Comparison of ENCODE assay signal across 16 cellular contexts in genomic region chr4:36286481-36286871, GRCh38. TPM values are rescaled to one million over a fixed set of nuclear protein-coding genes. Genes with fewer than 3 reads are reported as not detected.
DNase-seq lines count a peak whose midpoint lies in the region; ATAC-seq and TF ChIP-seq lines count a peak whose summit lies in the region.
"Had no signal": no experiment of that assay in that cellular context is flagged by ENCODE, and none has a peak within 500 bp of the region (broad histone marks: within the 10 kb centered on the region; RNA-seq: fewer than 3 reads in every experiment).

No MANE protein-coding gene starts in this region.

- H3K27ac Mint-ChIP-seq in activated naive CD4-positive, alpha-beta T cell treated with anti-CD3 and anti-CD28 coated beads, Interleukin-2, amount 10 ng/mL, durations not matched to agents 7 days and 5 days, result peak overlapping the region; percentile 95

- no peaks in the 10 kb centered on the region for H3K36me3 ChIP-seq in sigmoid colon
- H3K36me3 ChIP-seq: adrenal gland, left lung, SJSA1, vagina had no signal

- peaks cover 20% of the 10 kb centered on the region for H3K36me3 Mint-ChIP-seq in activated naive CD4-positive, alpha-beta T cell treated with anti-CD3 and anti-CD28 coated beads, Interleukin-2, amount 10 ng/mL, durations not matched to agents 7 days and 5 days

- H3K4me3 Mint-ChIP-seq in activated naive CD4-positive, alpha-beta T cell treated with anti-CD3 and anti-CD28 coated beads, Interleukin-2, amount 10 ng/mL, durations not matched to agents 7 days and 5 days, result no peak overlapping the region
- H3K4me3 Mint-ChIP-seq: neural crest cell had no signal

- no peak for TF ChIP-seq POLR2A in sigmoid colon (IDR thresholded peaks at IDR 0.05)

- peaks cover 48% of the 10 kb centered on the region for H3K4me1 Mint-ChIP-seq in activated naive CD4-positive, alpha-beta T cell treated with anti-CD3 and anti-CD28 coated beads, Interleukin-2, amount 10 ng/mL, durations not matched to agents 7 days and 5 days

- TF ChIP-seq EP300 in sigmoid colon (IDR thresholded peaks at IDR 0.05), result no peak

- ATAC-seq in HG03521 (IDR thresholded peaks at IDR 0.05; ENCODE audit: unreplicated experiment) (peak; percentile 19), HG02588 (IDR thresholded peaks at IDR 0.05; ENCODE audit: unreplicated experiment) (no peak)

- CTCF ChIA-PET in activated naive CD4-positive, alpha-beta T cell treated with anti-CD3 and anti-CD28 coated beads, Interleukin-2, amount 10 ng/mL, durations not matched to agents 7 days and 5 days (lab: Charles Lee), result interaction anchor here (0.8 to 1.6 kb wide), 10 partner anchors 9 to 113 kb away, joined by 3 to 6 read pairs (median 3); partner anchors contain the start of gene ARAP2

- H3K27me3 ChIP-seq in sigmoid colon, result no peaks in the 10 kb centered on the region
- H3K27me3 ChIP-seq: adrenal gland, left lung, SJSA1, vagina had no signal

- DNase-seq in activated naive CD4-positive, alpha-beta T cell treated with anti-CD3 and anti-CD28 coated beads, Interleukin-2, amount 10 ng/mL, durations not matched to agents 7 days and 5 days, result no peak
- no peak for DNase-seq in activated naive CD4-positive, alpha-beta T cell (lab: John Stamatoyannopoulos, UW)
- DNase-seq in caudate nucleus (lab: John Stamatoyannopoulos, UW) (no peak), sigmoid colon (no peak)
- no peak for DNase-seq in stimulated activated CD4-positive, alpha-beta T cell treated with anti-CD3 and anti-CD28 coated beads, Interleukin-4, amount 100 ng/mL, for 24 hours
- DNase-seq: adrenal gland; effector CD8-positive, alpha-beta T cell; head of caudate nucleus; left lung; NCI-H1694 had no signal

- H3K4me3 ChIP-seq in sigmoid colon, result no peak overlapping the region
- H3K4me3 ChIP-seq: adrenal gland, left lung, SJSA1, vagina had no signal

- H3K27me3 Mint-ChIP-seq in activated naive CD4-positive, alpha-beta T cell treated with anti-CD3 and anti-CD28 coated beads, Interleukin-2, amount 10 ng/mL, durations not matched to agents 7 days and 5 days, result peaks cover 3% of the 10 kb centered on the region

- TF ChIP-seq CTCF in sigmoid colon (IDR thresholded peaks at IDR 0.05), result no peak

- H3K4me1 ChIP-seq in sigmoid colon, result peaks cover 0 to 8% (median 4%) of the 10 kb centered on the region in 4 donors
- H3K4me1 ChIP-seq: adrenal gland, SJSA1, vagina had no signal

- WGBS in sigmoid colon, 2 donors, result 79 to 85% methylated on average over 4 of the region's 4 CpGs

- intact Hi-C loops in sigmoid colon (cut with DNase I), result no loop called here

- H3K9me3 Mint-ChIP-seq in activated naive CD4-positive, alpha-beta T cell treated with anti-CD3 and anti-CD28 coated beads, Interleukin-2, amount 10 ng/mL, durations not matched to agents 7 days and 5 days, result peaks cover 16% of the 10 kb centered on the region

- H3K27ac ChIP-seq in caudate nucleus (ENCODE audit: low read depth, low read length) (peak overlapping the region; percentile 77), temporal lobe (ENCODE audit: low read depth, low read length) (peak overlapping the region; percentile 41), sigmoid colon (no peak overlapping the region)
- H3K27ac ChIP-seq: adrenal gland, SJSA1, vagina had no signal

- H3K9me3 ChIP-seq in sigmoid colon, result no peaks in the 10 kb centered on the region
- H3K9me3 ChIP-seq: left lung, SJSA1, vagina had no signal

RNA-seq across cellular contexts. Expression of gene DTHD1, which starts 5.1 kb away (rescaled TPM):
- total RNA-seq in temporal lobe (0.74 TPM), sigmoid colon (under 1 TPM in 3 of 4 donors, not detected in 1; under 0.01 to 0.27 (median 0.16) TPM)
- under 1 TPM in 1 of 3 donors, not detected in 2; 0.26 TPM for polyA plus RNA-seq in sigmoid colon
- total RNA-seq: neural crest cell, SJSA1 had no signal

RNA-seq across cellular contexts. Expression of gene ARAP2, which starts 42.2 kb away (rescaled TPM):
- 55.1 TPM for total RNA-seq in temporal lobe
- total RNA-seq in sigmoid colon, result 10 to 100 TPM; 16.9 to 22.9 (median 21.5) TPM
- polyA plus RNA-seq in sigmoid colon, result 1 to 10 TPM; 3.6 to 6.7 (median 5.1) TPM

Comparison
In these comparisons a context has a peak if more than half of its experiments do, and no peak if none do; other contexts are left out.
1. H3K27ac ChIP-seq: peak in caudate nucleus (single experiment) and temporal lobe (single experiment); none in sigmoid colon (0 of 4).